28 cellular contexts compared by ENCODE assay signal in the genomic region with DNA sequence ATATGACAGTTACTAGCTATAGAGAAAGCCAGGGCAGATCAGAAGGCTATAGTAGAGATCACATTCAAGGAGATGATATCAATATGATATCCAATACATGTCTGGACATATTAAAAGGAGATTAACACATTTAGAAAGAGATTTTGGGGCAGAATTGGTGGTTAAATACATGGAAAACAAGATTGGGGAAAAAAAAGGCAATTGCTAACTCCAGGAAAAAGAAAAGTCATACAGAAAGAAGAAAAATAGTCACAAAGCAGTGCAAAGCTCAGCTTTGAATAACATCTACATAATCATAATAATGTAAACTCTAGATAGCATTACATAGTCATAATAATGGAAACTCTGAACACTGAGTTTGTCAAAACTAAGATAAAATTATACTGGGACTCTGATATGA. TPM values are rescaled to one million over a fixed set of nuclear protein-coding genes. Genes with fewer than 3 reads are reported as not detected.
"Had no signal": no experiment of that assay in that cellular context is flagged by ENCODE, and none has a peak within 500 bp of the region (broad histone marks: within the 10 kb centered on the region; RNA-seq: fewer than 3 reads in every experiment).

No MANE protein-coding gene starts in this region.

- H3K27ac ChIP-seq: epithelial cell of prostate, foreskin keratinocyte, heart right ventricle, left lung, neutrophil, pancreas, tibial nerve, upper lobe of right lung had no signal

- H3K36me3 ChIP-seq: heart right ventricle, left lung, neutrophil, pancreas, tibial nerve, upper lobe of right lung had no signal

- H3K4me1 ChIP-seq: foreskin keratinocyte had no signal

- FAIRE-seq: colon, islet of Langerhans, pancreas had no signal

- ATAC-seq: esophagus mucosa; foreskin keratinocyte; heart right ventricle; left cardiac atrium; left lung; mucosa of descending colon; natural killer cell treated with Interleukin-12 subunit alpha and Interleukin-12 subunit beta and Interleukin-15 and Interleukin-18, amount 100 ng/mL, for 72 hours; pancreas; sciatic nerve; stimulated activated effector memory CD8-positive, alpha-beta T cell treated with anti-CD3 and anti-CD28 coated beads, Interleukin-12 subunit alpha, Interleukin-12 subunit beta, amount 100 ng/mL, for 72 hours; upper lobe of right lung had no signal

- DNase-seq: effector CD8-positive, alpha-beta T cell; endodermal cell; foreskin keratinocyte; glutamatergic neuron; heart right ventricle; hippocampal formation; left cardiac atrium; left lung; mesenchymal stem cell; mucosa of descending colon; naive B cell; pancreas; stimulated activated CD4-positive, alpha-beta T cell treated with anti-CD3 and anti-CD28 coated beads, Interleukin-2, amount 100 ng/mL, for 24 hours; stimulated activated CD4-positive, alpha-beta T cell treated with anti-CD3 and anti-CD28 coated beads, Interleukin-4, amount 100 ng/mL, for 24 hours; stimulated activated naive CD4-positive, alpha-beta T cell treated with Interleukin-2 at 50 U/mL for 16 hours; stomach; upper lobe of right lung had no signal

- H3K4me3 ChIP-seq: heart right ventricle, left lung, mucosa of descending colon, pancreas, stomach, tibial nerve, upper lobe of right lung had no signal

- H3K27me3 ChIP-seq: left lung, pancreas, stomach, tibial nerve, upper lobe of right lung had no signal

- H3K9me3 ChIP-seq: neutrophil, pancreas, upper lobe of right lung had no signal

RNA-seq across cellular contexts. Expression of a gene that starts 40.6 kb away (rescaled TPM):
- total RNA-seq: foreskin keratinocyte; lung microvascular endothelial cell; natural killer cell treated with Interleukin-12 subunit alpha and Interleukin-12 subunit beta and Interleukin-15 and Interleukin-18, amount 100 ng/mL, for 72 hours; pulmonary artery endothelial cell had no signal
- polyA plus RNA-seq: foreskin keratinocyte had no signal
